In the genomic region with DNA sequence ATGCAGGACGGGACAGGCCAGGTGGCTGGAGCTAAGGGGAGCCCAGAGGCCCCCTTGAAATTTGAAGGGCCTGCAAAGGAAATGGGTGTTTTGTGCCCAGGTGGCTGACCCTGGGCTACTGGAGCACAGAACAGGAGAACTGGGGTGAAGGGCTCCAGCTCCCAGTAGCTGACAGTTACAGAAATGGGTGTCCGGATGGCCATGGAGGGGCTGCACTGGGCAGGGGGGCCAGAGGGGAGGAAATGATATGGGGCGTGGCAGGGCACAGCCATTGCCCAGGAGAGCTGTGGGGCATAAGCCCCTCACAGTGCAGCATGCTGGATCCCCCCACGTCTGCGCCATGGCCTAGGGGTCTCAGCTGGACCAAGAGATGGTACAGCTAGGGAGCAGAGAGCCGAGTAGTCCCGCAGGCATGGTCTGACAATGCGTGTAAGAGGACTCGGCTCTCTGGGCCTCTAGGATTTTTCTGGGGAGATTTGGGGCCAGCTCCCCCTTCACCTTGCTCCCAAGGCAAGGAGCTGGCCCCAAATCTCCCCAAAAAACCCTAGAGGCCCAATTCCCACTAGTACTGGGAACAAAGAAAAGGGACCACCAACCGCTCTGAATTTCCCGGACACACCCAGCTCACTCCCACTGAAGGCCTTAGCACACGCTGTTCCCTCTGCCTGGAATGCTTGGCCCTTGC, we compare ENCODE assay signal across 16 cellular contexts. TPM values are rescaled to one million over a fixed set of nuclear protein-coding genes. Genes with fewer than 3 reads are reported as not detected.
DNase-seq lines count a peak whose midpoint lies in the region; ATAC-seq and TF ChIP-seq lines count a peak whose summit lies in the region.
"Had no signal": no experiment of that assay in that cellular context is flagged by ENCODE, and none has a peak within 500 bp of the region (broad histone marks: within the 10 kb centered on the region; RNA-seq: fewer than 3 reads in every experiment).

No MANE protein-coding gene starts in this region.

- H3K4me1 ChIP-seq in thyroid gland, result peaks cover 8 to 14% of the 10 kb centered on the region in 2 donors

- no peak overlapping the region for H3K4me3 ChIP-seq in H7 (ENCODE audit: insufficient read depth, low read depth, low read length)
- no peak overlapping the region for H3K4me3 ChIP-seq in thyroid gland (replicated peaks in 1 of 3)
- H3K4me3 ChIP-seq: GM12878, left lung, transverse colon had no signal

- peak; percentile 49 for DNase-seq in activated CD8-positive, alpha-beta memory T cell treated with anti-CD3 and anti-CD28 coated beads for 24 hours
- no peak for DNase-seq in activated CD8-positive, alpha-beta memory T cell treated with anti-CD3 and anti-CD28 coated beads, Interleukin-2, amount 50 U/mL, for 4 hours
- peak; percentile 20 for DNase-seq in H7
- peak; percentile 39 for DNase-seq in sciatic nerve (ENCODE audit: low spot score)
- no peak for DNase-seq in HuH-7 (ENCODE audit: low spot score)
- DNase-seq in thyroid gland, result no peak
- DNase-seq in CD1c-positive myeloid dendritic cell (ENCODE audit: extremely low spot score), result no peak
- DNase-seq: activated gamma-delta T cell; NCI-H345; Right ventricle myocardium superior; stimulated activated CD4-positive, alpha-beta T cell treated with anti-CD3 and anti-CD28 coated beads, Interleukin-2, amount 100 ng/mL, for 48 hours; transverse colon had no signal

- no peak overlapping the region for H3K4me3 Mint-ChIP-seq in dendritic cell treated with granulocyte-macrophage colony-stimulating factor and Interleukin-4, amounts not matched to agents 40 ng/mL and 50 ng/mL, for 4 days

- H3K27me3 ChIP-seq in H7 (ENCODE audit: control insufficient read depth, insufficient read depth, low read length) (no peaks in the 10 kb centered on the region), thyroid gland (no peaks in the 10 kb centered on the region)
- H3K27me3 ChIP-seq: left lung, transverse colon had no signal

- 96 to 98% methylated on average over 10 of the region's 12 CpGs for WGBS in thyroid gland, 2 donors

- H3K9me3 ChIP-seq in thyroid gland, result no peaks in the 10 kb centered on the region
- H3K9me3 ChIP-seq: transverse colon had no signal

- peaks cover 2% of the 10 kb centered on the region for H3K36me3 ChIP-seq in H7 (replicated peaks; ENCODE audit: control insufficient read depth, insufficient read depth, low read length)
- no peaks in the 10 kb centered on the region for H3K36me3 ChIP-seq in thyroid gland
- H3K36me3 ChIP-seq: transverse colon had no signal

- peaks cover 6% of the 10 kb centered on the region for H3K36me3 Mint-ChIP-seq in dendritic cell treated with granulocyte-macrophage colony-stimulating factor and Interleukin-4, amounts not matched to agents 40 ng/mL and 50 ng/mL, for 4 days (ENCODE audit: low read depth)

- no peaks in the 10 kb centered on the region for H3K27me3 Mint-ChIP-seq in dendritic cell treated with granulocyte-macrophage colony-stimulating factor and Interleukin-4, amounts not matched to agents 40 ng/mL and 50 ng/mL, for 4 days

- peak overlapping the region; percentile 37 for H3K27ac Mint-ChIP-seq in dendritic cell treated with granulocyte-macrophage colony-stimulating factor and Interleukin-4, amounts not matched to agents 40 ng/mL and 50 ng/mL, for 4 days

- H3K4me1 Mint-ChIP-seq in dendritic cell treated with granulocyte-macrophage colony-stimulating factor and Interleukin-4, amounts not matched to agents 40 ng/mL and 50 ng/mL, for 4 days (ENCODE audit: low read depth), result peaks cover 35% of the 10 kb centered on the region

- no peak for TF ChIP-seq CTCF in thyroid gland (IDR thresholded peaks at IDR 0.05)

- TF ChIP-seq POLR2A in thyroid gland (IDR thresholded peaks at IDR 0.05), result no peak

- ATAC-seq in sciatic nerve, result no peak
- ATAC-seq: GM12878, left lung had no signal

- intact Hi-C loops in dendritic cell treated with granulocyte-macrophage colony-stimulating factor and Interleukin-4, amounts not matched to agents 40 ng/mL and 50 ng/mL, for 4 days (cut with micrococcal nuclease), result no loop called here
- intact Hi-C loops in sciatic nerve (cut with DNase I) (no loop called here), thyroid gland (cut with DNase I) (no loop called here)

- peaks cover 20% of the 10 kb centered on the region for H3K9me3 Mint-ChIP-seq in dendritic cell treated with granulocyte-macrophage colony-stimulating factor and Interleukin-4, amounts not matched to agents 40 ng/mL and 50 ng/mL, for 4 days

- no peak overlapping the region for H3K27ac ChIP-seq in thyroid gland
- H3K27ac ChIP-seq: left lung, transverse colon had no signal

RNA-seq across cellular contexts. Expression of a gene that starts 7.9 kb away (rescaled TPM):
- 46.5 and 69.8 TPM in 2 replicates for total RNA-seq in H7 (2014; rRNA removed; shearing (Covaris generic))
- 36.6 TPM for total RNA-seq in sciatic nerve
- total RNA-seq in thyroid gland, result 10 to 100 TPM; 37.0 to 61.8 (median 49.1) TPM

RNA-seq across cellular contexts. Expression of a gene that starts 29.6 kb away (rescaled TPM):
- total RNA-seq in H7 (2014; rRNA removed; shearing (Covaris generic)), result 20.3 and 25.1 TPM in 2 replicates
- total RNA-seq in sciatic nerve (6.6 TPM), thyroid gland (10 to 100 TPM in 1 of 4 donors, 1 to 10 TPM in 3; 3.6 to 12.6 (median 5.5) TPM)
- total RNA-seq: HT1080 had no signal

RNA-seq across cellular contexts. Expression of a gene that starts 45.9 kb away (rescaled TPM):
- total RNA-seq in H7 (2014; rRNA removed; shearing (Covaris generic)), result 44.6 and 45.3 TPM in 2 replicates
- total RNA-seq in sciatic nerve (53.5 TPM), thyroid gland (100 to 1,000 TPM in 2 of 4 donors, 10 to 100 TPM in 2; 82.9 to 168 (median 121) TPM)

Comparison
In these comparisons a context has a peak if more than half of its experiments do, and no peak if none do; other contexts are left out.
1. DNase-seq: peak in activated CD8-positive, alpha-beta memory T cell treated with anti-CD3 and anti-CD28 coated beads for 24 hours (single experiment), H7 (single experiment) and sciatic nerve (single experiment); none in activated CD8-positive, alpha-beta memory T cell treated with anti-CD3 and anti-CD28 coated beads, Interleukin-2, amount 50 U/mL, for 4 hours (single experiment), HuH-7 (single experiment), thyroid gland (0 of 2) and CD1c-positive myeloid dendritic cell (single experiment).